18 cellular contexts compared by ENCODE assay signal in the genomic region with DNA sequence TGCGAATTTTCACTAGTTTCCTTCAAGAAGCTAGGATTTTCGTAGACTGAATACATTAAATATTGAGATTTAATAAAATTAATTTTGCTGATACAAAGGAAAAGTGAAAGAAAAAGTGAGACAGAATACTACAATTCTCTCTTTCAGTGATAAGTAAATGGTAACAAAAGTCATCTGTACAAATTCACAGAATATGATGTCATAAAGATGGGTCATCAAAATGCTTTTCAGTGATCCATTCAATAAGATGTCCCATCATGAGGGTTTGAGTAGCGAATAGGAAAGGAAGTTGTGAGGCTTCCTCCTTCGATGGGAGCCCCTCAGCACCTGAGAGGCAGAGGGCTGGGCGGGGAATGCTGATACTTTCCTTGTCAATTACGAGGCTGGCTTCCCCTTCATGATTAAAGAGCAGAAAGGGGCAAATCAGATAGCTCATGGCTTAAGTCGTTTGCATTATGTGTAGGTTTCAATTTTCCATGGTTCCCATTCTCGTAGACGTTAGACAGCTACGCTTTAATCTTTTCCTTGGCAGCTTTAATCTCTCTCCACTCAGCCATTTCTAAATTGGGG.
DNase-seq lines count a peak whose midpoint lies in the region; ATAC-seq, FAIRE-seq and TF ChIP-seq lines count a peak whose summit lies in the region.
"Had no signal": no experiment of that assay in that cellular context is flagged by ENCODE, and none has a peak within 500 bp of the region (broad histone marks: within the 10 kb centered on the region; RNA-seq: fewer than 3 reads in every experiment).

No MANE protein-coding gene starts in this region.

- H3K4me2 ChIP-seq in skeletal muscle satellite cell (ENCODE audit: low read length) = peak overlapping the region; percentile 38
- H3K4me2 ChIP-seq: A549, KMS-11 had no signal

- FAIRE-seq in bronchial epithelial cell (lab: Jason Lieb, UNC) = no peak
- FAIRE-seq: A549 had no signal

- H3K9me3 ChIP-seq in right cardiac atrium (ENCODE audit: control insufficient read depth, low read length) (no peaks in the 10 kb centered on the region), right atrium auricular region (no peaks in the 10 kb centered on the region), skeletal muscle satellite cell (replicated peaks; ENCODE audit: low read length) (no peaks in the 10 kb centered on the region)
- H3K9me3 ChIP-seq: A549, BLaER1 had no signal

- no peak overlapping the region for H3K9ac ChIP-seq in skeletal muscle satellite cell (ENCODE audit: low read depth, low read length)
- H3K9ac ChIP-seq: BLaER1, KMS-11 had no signal

- ATAC-seq in right cardiac atrium = no peak
- ATAC-seq: A549; CD8-positive, alpha-beta T cell had no signal

- DNase-seq in right cardiac atrium (no peak), right atrium auricular region (ENCODE audit: low spot score) (no peak), NCI-H82 treated with DMSO at 0.1 percent for 48 hours (lab: John Stamatoyannopoulos, UW; ENCODE audit: unreplicated experiment) (peak; percentile 28), bronchial epithelial cell (ENCODE audit: low read depth) (peak; percentile 25), GM20000 (ENCODE audit: low spot score) (no peak), foreskin melanocyte (no peak)
- no peak for DNase-seq in stimulated activated CD4-positive, alpha-beta T cell treated with anti-CD3 and anti-CD28 coated beads, Interleukin-2, amount 100 ng/mL, for 48 hours
- DNase-seq: CD8-positive, alpha-beta T cell; DMS79 treated with DMSO at 0.1 percent for 48 hours; H7; MV-4-11; NCI-H187; NCI-H226; NCI-H526 had no signal

- H3K4me1 ChIP-seq in right cardiac atrium (ENCODE audit: control insufficient read depth, insufficient read depth, low read length) = peaks cover 5% of the 10 kb centered on the region
- peaks cover 0 to 10% of the 10 kb centered on the region in 2 donors for H3K4me1 ChIP-seq in right atrium auricular region
- peaks cover 12% of the 10 kb centered on the region for H3K4me1 ChIP-seq in skeletal muscle satellite cell (ENCODE audit: control insufficient read depth, insufficient read depth, low read length)
- H3K4me1 ChIP-seq: A549 had no signal

- no peaks in the 10 kb centered on the region for H3K36me3 ChIP-seq in right atrium auricular region
- no peaks in the 10 kb centered on the region for H3K36me3 ChIP-seq in bronchial epithelial cell (ENCODE audit: control insufficient read depth, insufficient read depth, low read length)
- H3K36me3 ChIP-seq in skeletal muscle satellite cell (ENCODE audit: insufficient read depth, low read length) = no peaks in the 10 kb centered on the region
- H3K36me3 ChIP-seq: BLaER1 had no signal

- H3K27ac ChIP-seq in right cardiac atrium (ENCODE audit: low read length) (no peak overlapping the region), right atrium auricular region (no peak overlapping the region)
- H3K27ac ChIP-seq: A549, BLaER1, KMS-11 had no signal

- intact Hi-C loops in right cardiac atrium (cut with DNase I) = no loop called here

- no peaks in the 10 kb centered on the region for H3K27me3 ChIP-seq in right cardiac atrium (ENCODE audit: control insufficient read depth, insufficient read depth)
- no peaks in the 10 kb centered on the region for H3K27me3 ChIP-seq in right atrium auricular region
- no peaks in the 10 kb centered on the region for H3K27me3 ChIP-seq in bronchial epithelial cell (ENCODE audit: control insufficient read depth, insufficient read depth, low read length)
- H3K27me3 ChIP-seq in skeletal muscle satellite cell (ENCODE audit: control insufficient read depth, insufficient read depth, low read length) = no peaks in the 10 kb centered on the region
- H3K27me3 ChIP-seq: BLaER1 had no signal

- 65% methylated on average over 10 of the region's 10 CpGs for WGBS in right cardiac atrium

- no peak for TF ChIP-seq CTCF in right atrium auricular region (IDR thresholded peaks at IDR 0.05)
- TF ChIP-seq CTCF in bronchial epithelial cell (IDR thresholded peaks at IDR 0.05; ENCODE audit: insufficient read depth, low read length, severe bottlenecking) = no peak
- no peak for TF ChIP-seq CTCF in GM20000 (IDR thresholded peaks at IDR 0.05; ENCODE audit: extremely low read depth, missing control alignments)

- H3K4me3 ChIP-seq in right cardiac atrium (ENCODE audit: low read length) (peak overlapping the region; percentile 58), right atrium auricular region (peak overlapping the region in 1 of 2 donors; percentile 20), bronchial epithelial cell (ENCODE audit: low read depth, low read length) (no peak overlapping the region), skeletal muscle satellite cell (ENCODE audit: low read length) (no peak overlapping the region)
- H3K4me3 ChIP-seq: A549, BLaER1 had no signal

Comparison
In these comparisons a context has a peak if more than half of its experiments do, and no peak if none do; other contexts are left out.
1. DNase-seq: peak in NCI-H82 treated with DMSO at 0.1 percent for 48 hours (single experiment) and bronchial epithelial cell (single experiment); none in right cardiac atrium (0 of 3), right atrium auricular region (single experiment), stimulated activated CD4-positive, alpha-beta T cell treated with anti-CD3 and anti-CD28 coated beads, Interleukin-2, amount 100 ng/mL, for 48 hours (0 of 2), GM20000 (single experiment) and foreskin melanocyte (single experiment).